ENCODE assay signal across 16 cellular contexts in genomic region chr13:101454767-101455166, GRCh38. TPM values are rescaled to one million over a fixed set of nuclear protein-coding genes. Genes with fewer than 3 reads are reported as not detected.
DNase-seq lines count a peak whose midpoint lies in the region; ATAC-seq, FAIRE-seq and TF ChIP-seq lines count a peak whose summit lies in the region.
"Had no signal": no experiment of that assay in that cellular context is flagged by ENCODE, and none has a peak within 500 bp of the region (broad histone marks: within the 10 kb centered on the region; RNA-seq: fewer than 3 reads in every experiment).

No MANE protein-coding gene starts in this region.

- intact Hi-C loops in sciatic nerve (cut with DNase I): no loop called here

- H3K4me2 ChIP-seq in SK-N-SH: peak overlapping the region; percentile 92
- peak overlapping the region; percentile 64 for H3K4me2 ChIP-seq in astrocyte (ENCODE audit: low read length)
- H3K4me2 ChIP-seq: neural progenitor cell had no signal

- CTCF ChIA-PET in SK-N-SH (lab: Yijun Ruan, JAX): interaction anchor here (2.0 kb wide), 1 partner anchor 310 kb away, joined by 14 read pairs; no protein-coding TSS in a partner anchor

- H2AFZ ChIP-seq in SK-N-SH (ENCODE audit: low read depth) (no peak overlapping the region), astrocyte (ENCODE audit: low read depth, low read length) (no peak overlapping the region)
- H2AFZ ChIP-seq: neural progenitor cell had no signal

- DNase-seq in SK-N-SH (no peak), astrocyte (ENCODE audit: low read depth) (peak; percentile 81), foreskin keratinocyte (peak; percentile 54 to 71), type B pancreatic cell (ENCODE audit: extremely low spot score, unreplicated experiment) (no peak), glutamatergic neuron (no peak), middle frontal gyrus (ENCODE audit: extremely low spot score, low spot score) (no peak), sciatic nerve (ENCODE audit: low spot score) (no peak)
- DNase-seq: 8988T; activated CD4-positive, alpha-beta T cell treated with anti-CD3 and anti-CD28 coated beads for 48 hours; NCI-H510A; right cardiac atrium; stimulated activated CD4-positive, alpha-beta T cell treated with anti-CD3 and anti-CD28 coated beads, Interleukin-4, amount 100 ng/mL, for 1 hour; uterus had no signal

- peaks cover 62% of the 10 kb centered on the region for H3F3A ChIP-seq in SK-N-SH (replicated peaks; ENCODE audit: insufficient read depth)

- no peak for TF ChIP-seq CTCF in SK-N-SH (IDR thresholded peaks at IDR 0.05)
- no peak for TF ChIP-seq CTCF in astrocyte (IDR thresholded peaks at IDR 0.05; ENCODE audit: insufficient read depth, low read depth, low read length)
- no peak for TF ChIP-seq CTCF in foreskin keratinocyte (conservative IDR thresholded peaks at IDR 0.05)
- TF ChIP-seq CTCF in type B pancreatic cell (conservative IDR thresholded peaks at IDR 0.05): no peak
- TF ChIP-seq CTCF in glutamatergic neuron (IDR thresholded peaks at IDR 0.05; ENCODE audit: partially characterized antibody, unreplicated experiment): no peak

- H4K20me1 ChIP-seq in SK-N-SH (ENCODE audit: insufficient read depth): no peaks in the 10 kb centered on the region
- no peaks in the 10 kb centered on the region for H4K20me1 ChIP-seq in astrocyte (ENCODE audit: insufficient read depth, low read length)

- POLR2A ChIA-PET in SK-N-SH (lab: Yijun Ruan, JAX): no interaction called here

- H3K4me1 Mint-ChIP-seq in astrocyte (ENCODE audit: low read depth, unreplicated experiment) (peaks cover 46% of the 10 kb centered on the region), type B pancreatic cell (ENCODE audit: unreplicated experiment) (peaks cover 4% of the 10 kb centered on the region), glutamatergic neuron (ENCODE audit: low read depth, unreplicated experiment) (no peaks in the 10 kb centered on the region)

- H3K4me3 Mint-ChIP-seq in astrocyte (ENCODE audit: unreplicated experiment) (no peak overlapping the region), type B pancreatic cell (no peak overlapping the region), glutamatergic neuron (ENCODE audit: unreplicated experiment) (no peak overlapping the region)
- H3K4me3 Mint-ChIP-seq: neural progenitor cell had no signal

- H3K4me1 ChIP-seq in SK-N-SH (ENCODE audit: control insufficient read depth in 1 of 2, insufficient read depth in 2 of 2, low read depth in 1 of 2, low read length in 1 of 2) (peaks cover 11 to 32% of the 10 kb centered on the region in 2 experiments), astrocyte (ENCODE audit: insufficient read depth, low read length) (peaks cover 50% of the 10 kb centered on the region), foreskin keratinocyte (peaks cover 26% of the 10 kb centered on the region)
- H3K4me1 ChIP-seq: neural progenitor cell, uterus had no signal

- H3K9me3 ChIP-seq in SK-N-SH (no peaks in the 10 kb centered on the region), astrocyte (ENCODE audit: insufficient read depth, low read depth, low read length) (no peaks in the 10 kb centered on the region)
- H3K9me3 ChIP-seq: uterus had no signal

- peak overlapping the region; percentile 58 to 90; a peak in 3 of 4 replicates for H3K27ac ChIP-seq in SK-N-SH (ENCODE audit: low read depth in 2 of 2, low read length in 1 of 2)
- peak overlapping the region; percentile 85 for H3K27ac ChIP-seq in astrocyte (ENCODE audit: low read depth, low read length)
- peak overlapping the region; percentile 44 for H3K27ac ChIP-seq in foreskin keratinocyte
- H3K27ac ChIP-seq: neural progenitor cell, uterus had no signal

- H3K9ac ChIP-seq in SK-N-SH (peak overlapping the region; percentile 73; the same call in 1 of the 2 replicates), astrocyte (ENCODE audit: low read length) (peak overlapping the region; percentile 56)
- H3K9ac ChIP-seq: neural progenitor cell had no signal

- no peaks in the 10 kb centered on the region for H3K27me3 ChIP-seq in SK-N-SH (ENCODE audit: insufficient read depth)
- no peaks in the 10 kb centered on the region for H3K27me3 ChIP-seq in astrocyte (ENCODE audit: insufficient read depth, low read length)
- no peaks in the 10 kb centered on the region for H3K27me3 ChIP-seq in foreskin keratinocyte
- H3K27me3 ChIP-seq: neural progenitor cell, uterus had no signal

- WGBS in SK-N-SH (ENCODE audit: low lambda C conversion rate): 21% methylated on average over 2 of the region's 2 CpGs

- H3K9me2 ChIP-seq in SK-N-SH: no peaks in the 10 kb centered on the region

- peak overlapping the region; percentile 90 for H3K27ac Mint-ChIP-seq in astrocyte (ENCODE audit: unreplicated experiment)
- H3K27ac Mint-ChIP-seq in type B pancreatic cell: peak overlapping the region; percentile 32
- H3K27ac Mint-ChIP-seq in glutamatergic neuron (ENCODE audit: unreplicated experiment): no peak overlapping the region
- H3K27ac Mint-ChIP-seq: activated naive CD4-positive, alpha-beta T cell treated with anti-CD3 and anti-CD28 coated beads, Interleukin-2, amount 50 U/mL, for 72 hours; neural progenitor cell had no signal

- H3K9me3 Mint-ChIP-seq in astrocyte (ENCODE audit: unreplicated experiment) (no peaks in the 10 kb centered on the region), type B pancreatic cell (no peaks in the 10 kb centered on the region), glutamatergic neuron (ENCODE audit: unreplicated experiment) (peaks cover 2% of the 10 kb centered on the region)
- H3K9me3 Mint-ChIP-seq: activated naive CD4-positive, alpha-beta T cell treated with anti-CD3 and anti-CD28 coated beads, Interleukin-2, amount 50 U/mL, for 72 hours; neural progenitor cell had no signal

- H3K27me3 Mint-ChIP-seq in astrocyte (ENCODE audit: low read depth, unreplicated experiment) (no peaks in the 10 kb centered on the region), type B pancreatic cell (peaks cover 3% of the 10 kb centered on the region), glutamatergic neuron (ENCODE audit: unreplicated experiment) (peaks cover 3% of the 10 kb centered on the region)

- TF ChIP-seq RAD21 in SK-N-SH (IDR thresholded peaks at IDR 0.05; ENCODE audit: low read length): no peak

- H3K4me3 ChIP-seq in SK-N-SH (ENCODE audit: low read depth in 2 of 2, low read length in 1 of 2) (peak overlapping the region; percentile 65 to 82; a peak in 2 of 4 replicates), astrocyte (ENCODE audit: insufficient read depth, low read depth, low read length) (no peak overlapping the region)
- H3K4me3 ChIP-seq: neural progenitor cell, uterus had no signal

- ATAC-seq in SK-N-SH treated with all-trans-retinoic acid at 6 μM for 48 hours (no peak), foreskin keratinocyte (no peak), sciatic nerve (no peak)
- ATAC-seq: activated naive CD4-positive, alpha-beta T cell treated with anti-CD3 and anti-CD28 coated beads, Interleukin-2, amount 50 U/mL, for 72 hours; right cardiac atrium had no signal

- H3K36me3 Mint-ChIP-seq in astrocyte (ENCODE audit: low read depth, unreplicated experiment) (no peaks in the 10 kb centered on the region), type B pancreatic cell (no peaks in the 10 kb centered on the region), glutamatergic neuron (ENCODE audit: unreplicated experiment) (no peaks in the 10 kb centered on the region)
- H3K36me3 Mint-ChIP-seq: neural progenitor cell had no signal

- TF ChIP-seq EP300 in SK-N-SH (IDR thresholded peaks at IDR 0.05; ENCODE audit: borderline replicate concordance in 1 of 2, low read depth in 1 of 2, low read length in 1 of 2): 0 out of 4 replicates have a peak, but pooled peaks of 1 of the 2 experiments have one; percentile 12

- FAIRE-seq in astrocyte (lab: Jason Lieb, UNC): no peak

- H3K79me2 ChIP-seq in SK-N-SH (ENCODE audit: insufficient read depth): peaks cover 79% of the 10 kb centered on the region
- H3K79me2 ChIP-seq in astrocyte (ENCODE audit: insufficient read depth, low read length): no peaks in the 10 kb centered on the region

- H3K36me3 ChIP-seq in SK-N-SH (replicated peaks in 1 of 2; ENCODE audit: control insufficient read depth in 1 of 2, insufficient read depth in 2 of 2, low read length in 1 of 2): peaks cover 0 to 28% of the 10 kb centered on the region in 2 experiments
- no peaks in the 10 kb centered on the region for H3K36me3 ChIP-seq in astrocyte (ENCODE audit: insufficient read depth, low read length)
- H3K36me3 ChIP-seq: neural progenitor cell, uterus had no signal

TF ChIP-seq in SK-N-SH, 30 proteins besides CTCF, POLR2A, EP300 and RAD21 (continues in another document):
- TF ChIP-seq POLR2AphosphoS5 (IDR thresholded peaks at IDR 0.05; ENCODE audit: low read depth, low read length): no peak
- TF ChIP-seq JUND (IDR thresholded peaks at IDR 0.05): peak; percentile 33
- TF ChIP-seq FOSL2 (IDR thresholded peaks at IDR 0.05; ENCODE audit: borderline replicate concordance, low read depth): no peak
- no peak for TF ChIP-seq MEF2A (IDR thresholded peaks at IDR 0.05; ENCODE audit: borderline replicate concordance, low read depth)
- peak; percentile 24; the same call in 1 of the 2 replicates for TF ChIP-seq TCF12 (IDR thresholded peaks at IDR 0.05)

RNA-seq across cellular contexts. Expression of gene ITGBL1, which starts 2.3 kb away (rescaled TPM):
- polyA plus RNA-seq in SK-N-SH (2012; rRNA removed) (78.7 and 90.0 TPM in 2 replicates), foreskin keratinocyte (0.16 and 0.39 TPM in 2 replicates)
- 114 and 131 TPM in 2 replicates for polyA plus RNA-seq in SK-N-SH (2012; cell fraction: cytosol; rRNA removed)
- polyA plus RNA-seq in SK-N-SH (2012; cell fraction: nucleus; rRNA removed): 52.8 and 78.7 TPM in 2 replicates
- total RNA-seq in astrocyte (0.14 and 0.22 TPM in 2 replicates), foreskin keratinocyte (0.20 and 0.60 TPM in 2 replicates), type B pancreatic cell (ENCODE audit: low replicate concordance) (0.14 TPM in 2 replicates), glutamatergic neuron (ENCODE audit: unreplicated experiment) (not detected), sciatic nerve (74.1 TPM)
- total RNA-seq: activated naive CD4-positive, alpha-beta T cell treated with anti-CD3 and anti-CD28 coated beads, Interleukin-2, amount 50 U/mL, for 72 hours had no signal

RNA-seq across cellular contexts. Expression of gene NALCN, which starts 38.5 kb away (rescaled TPM):
- polyA plus RNA-seq in SK-N-SH (2012; rRNA removed) (3.0 and 4.5 TPM in 2 replicates), foreskin keratinocyte (0.04 TPM in 1 of 2 replicates, not detected in the other)
- 4.4 TPM in 2 replicates for polyA plus RNA-seq in SK-N-SH (2012; cell fraction: cytosol; rRNA removed)
- 3.2 and 5.1 TPM in 2 replicates for polyA plus RNA-seq in SK-N-SH (2012; cell fraction: nucleus; rRNA removed)
- total RNA-seq in astrocyte (1.1 and 2.2 TPM in 2 replicates), foreskin keratinocyte (0.07 TPM in 1 of 2 replicates, not detected in the other), type B pancreatic cell (ENCODE audit: low replicate concordance) (0.70 and 1.8 TPM in 2 replicates), glutamatergic neuron (ENCODE audit: unreplicated experiment) (0.81 TPM), sciatic nerve (8.8 TPM)
- total RNA-seq: activated naive CD4-positive, alpha-beta T cell treated with anti-CD3 and anti-CD28 coated beads, Interleukin-2, amount 50 U/mL, for 72 hours had no signal

Comparison
In these comparisons a context has a peak if more than half of its experiments do, and no peak if none do; other contexts are left out.
1. DNase-seq: peak in astrocyte (single experiment) and foreskin keratinocyte (2 of 2); none in SK-N-SH (single experiment), type B pancreatic cell (single experiment), glutamatergic neuron (single experiment), middle frontal gyrus (single experiment) and sciatic nerve (single experiment).
2. RNA of gene ITGBL1, which starts 2.3 kb away (total RNA-seq): 74.1 TPM in sciatic nerve (single experiment); 0.20 to 0.60 TPM in foreskin keratinocyte, 0.14 TPM in type B pancreatic cell, 0.14 to 0.22 TPM in astrocyte and not detected in glutamatergic neuron (single experiment); every median in the first group is over 10 times any median in the second.
3. Peak in every context shown above with its lines, with median percentiles within 50 percentile points of each other: H3K27ac ChIP-seq.